ENCODE assay signal across 25 cellular contexts in the genomic region with DNA sequence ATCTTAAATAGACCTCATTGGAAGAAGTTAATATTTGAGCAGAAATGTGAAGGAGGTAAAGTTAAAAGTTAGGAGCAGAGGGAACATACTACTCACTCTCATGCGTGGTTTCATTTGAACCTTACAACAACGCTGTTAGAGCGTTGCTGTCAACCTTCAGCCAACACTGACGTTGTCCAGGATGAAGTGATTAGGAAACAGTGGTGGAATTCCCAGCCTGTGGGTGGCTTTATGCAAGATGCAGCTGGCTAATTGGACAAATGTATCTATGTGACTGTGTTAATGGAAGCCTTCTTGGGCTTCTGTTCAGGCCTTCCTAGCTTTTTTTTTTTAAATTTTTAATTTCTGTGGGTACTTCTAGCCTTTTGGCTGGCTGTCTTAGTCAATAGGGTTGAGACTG. TPM values are rescaled to one million over a fixed set of nuclear protein-coding genes. Genes with fewer than 3 reads are reported as not detected.
DNase-seq lines count a peak whose midpoint lies in the region; ATAC-seq and TF ChIP-seq lines count a peak whose summit lies in the region.
"Had no signal": no experiment of that assay in that cellular context is flagged by ENCODE, and none has a peak within 500 bp of the region (broad histone marks: within the 10 kb centered on the region; RNA-seq: fewer than 3 reads in every experiment).

No MANE protein-coding gene starts in this region.

- no peak overlapping the region for H2BK12ac ChIP-seq in trophoblast cell (ENCODE audit: low read length)

- H3K4me1 ChIP-seq in adipocyte (ENCODE audit: control insufficient read depth, insufficient read depth, low read length) = peaks cover 47% of the 10 kb centered on the region
- peaks cover 2 to 42% (median 14%) of the 10 kb centered on the region in 9 donors for H3K4me1 ChIP-seq in heart right ventricle
- peaks cover 0 to 4% of the 10 kb centered on the region in 2 experiments for H3K4me1 ChIP-seq in trophoblast cell (ENCODE audit: control insufficient read depth in 1 of 2, insufficient read depth in 2 of 2, low read length in 2 of 2)
- H3K4me1 ChIP-seq in mesendoderm (ENCODE audit: control insufficient read depth, low read depth, low read length) = peaks cover 3% of the 10 kb centered on the region
- H3K4me1 ChIP-seq: adrenal gland, breast epithelium, esophagus squamous epithelium, Peyer's patch, SJSA1, transverse colon had no signal

- no peaks in the 10 kb centered on the region for H3K27me3 Mint-ChIP-seq in activated T-helper 1 cell treated with anti-CD3 and anti-CD28 coated beads, Interleukin-12 subunit alpha, Interleukin-12 subunit beta, Interleukin-2, Interleukin-4 antibody, amounts not matched to agents 30 ng/mL and 10 ng/mL and 1 ng/mL, durations not matched to agents 14 hours and 24 hours and 36 hours (ENCODE audit: insufficient read depth)

- H3K79me2 ChIP-seq in trophoblast cell (ENCODE audit: control insufficient read depth, insufficient read depth, low read length, poor library complexity) (no peaks in the 10 kb centered on the region), mesendoderm (ENCODE audit: control insufficient read depth, insufficient read depth, low read length) (peaks cover 90% of the 10 kb centered on the region)

- H3K27ac ChIP-seq in heart right ventricle (peak overlapping the region in 3 of 10 donors; percentile 7 to 34 (median 8)), trophoblast cell (ENCODE audit: low read depth, low read length) (no peak overlapping the region), mesendoderm (ENCODE audit: low read depth, low read length) (no peak overlapping the region)
- H3K27ac ChIP-seq: adrenal gland, breast epithelium, esophagus squamous epithelium, HL-60, parathyroid adenoma, Peyer's patch, SJSA1, transverse colon had no signal

- no peak overlapping the region for H4K5ac ChIP-seq in mesendoderm (ENCODE audit: low read length)

- DNase-seq in AG08395 (ENCODE audit: low spot score) = peak; percentile 31
- DNase-seq in adipocyte (ENCODE audit: low read depth) = no peak
- DNase-seq in heart right ventricle = peak in 1 of 2 donors; percentile 53
- DNase-seq in trophoblast cell = peak; percentile 5 to 39
- DNase-seq in mesendoderm = no peak
- DNase-seq in activated T-helper 1 cell treated with anti-CD3 and anti-CD28 coated beads, Interleukin-12 subunit alpha, Interleukin-12 subunit beta, Interleukin-2, Interleukin-4 antibody, amounts not matched to agents 30 ng/mL and 10 ng/mL and 1 ng/mL, durations not matched to agents 14 hours and 24 hours and 36 hours (ENCODE audit: low spot score) = no peak
- DNase-seq in DMS153 (lab: John Stamatoyannopoulos, UW) = no peak
- DNase-seq: activated naive CD4-positive, alpha-beta T cell; activated T-cell treated with anti-CD3 and anti-CD28 coated beads, Interleukin-2, amount 50 U/mL, for 1 hour; adrenal gland; cortex of kidney; esophagus squamous epithelium; NCI-H1694; NCI-H2171 treated with DMSO at 0.1 percent for 48 hours; NCI-H526; Peyer's patch; stimulated activated CD8-positive, alpha-beta memory T cell treated with anti-CD3 and anti-CD28 coated beads, Interleukin-4, amount 100 ng/mL, for 48 hours; transverse colon had no signal

- H3K18ac ChIP-seq in trophoblast cell (ENCODE audit: low read length) (no peak overlapping the region), mesendoderm (ENCODE audit: low read length) (no peak overlapping the region)

- H2BK120ac ChIP-seq in trophoblast cell (ENCODE audit: insufficient read depth, low read length, poor library complexity) (no peak overlapping the region), mesendoderm (ENCODE audit: low read depth, low read length) (no peak overlapping the region)

- H3K9ac ChIP-seq in adipocyte (ENCODE audit: low read length) (no peak overlapping the region), trophoblast cell (ENCODE audit: low read length) (no peak overlapping the region), mesendoderm (ENCODE audit: low read length) (no peak overlapping the region)
- H3K9ac ChIP-seq: parathyroid adenoma had no signal

- no peak overlapping the region for H2AFZ ChIP-seq in trophoblast cell (ENCODE audit: insufficient read depth, low read length, poor library complexity)
- H2AFZ ChIP-seq: parathyroid adenoma had no signal

- H4K91ac ChIP-seq in trophoblast cell (ENCODE audit: low read depth, low read length) = no peak overlapping the region

- no peak overlapping the region for H3K56ac ChIP-seq in mesendoderm (ENCODE audit: low read length)

- no peak overlapping the region for H4K12ac ChIP-seq in trophoblast cell (ENCODE audit: low read depth, low read length)

- H3K14ac ChIP-seq in trophoblast cell (ENCODE audit: low read length) = no peak overlapping the region

- H3K27me3 ChIP-seq in adipocyte (replicated peaks; ENCODE audit: control insufficient read depth, insufficient read depth, low read length) (no peaks in the 10 kb centered on the region), heart right ventricle (no peaks in the 10 kb centered on the region), trophoblast cell (ENCODE audit: insufficient read depth, low read length) (no peaks in the 10 kb centered on the region), mesendoderm (ENCODE audit: insufficient read depth, low read length, poor library complexity) (no peaks in the 10 kb centered on the region)
- H3K27me3 ChIP-seq: adrenal gland, breast epithelium, esophagus squamous epithelium, Peyer's patch, SJSA1, transverse colon had no signal

- H2AK5ac ChIP-seq in trophoblast cell (ENCODE audit: low read length) (no peak overlapping the region), mesendoderm (ENCODE audit: low read length) (no peak overlapping the region)

- no peaks in the 10 kb centered on the region for H3K79me1 ChIP-seq in trophoblast cell (ENCODE audit: low read length)
- peaks cover 42% of the 10 kb centered on the region for H3K79me1 ChIP-seq in mesendoderm (ENCODE audit: low read length)

- H3K4me2 ChIP-seq in trophoblast cell (ENCODE audit: low read length) = no peak overlapping the region
- H3K4me2 ChIP-seq in mesendoderm (ENCODE audit: low read length) = no peak overlapping the region

- H3K4me1 Mint-ChIP-seq in activated T-helper 1 cell treated with anti-CD3 and anti-CD28 coated beads, Interleukin-12 subunit alpha, Interleukin-12 subunit beta, Interleukin-2, Interleukin-4 antibody, amounts not matched to agents 30 ng/mL and 10 ng/mL and 1 ng/mL, durations not matched to agents 14 hours and 24 hours and 36 hours (ENCODE audit: low read depth) = no peaks in the 10 kb centered on the region

- H3K9me3 Mint-ChIP-seq in activated T-helper 1 cell treated with anti-CD3 and anti-CD28 coated beads, Interleukin-12 subunit alpha, Interleukin-12 subunit beta, Interleukin-2, Interleukin-4 antibody, amounts not matched to agents 30 ng/mL and 10 ng/mL and 1 ng/mL, durations not matched to agents 14 hours and 24 hours and 36 hours = no peaks in the 10 kb centered on the region
- H3K9me3 Mint-ChIP-seq: neural crest cell had no signal

- 31 to 47% methylated on average over 4 of the region's 4 CpGs for WGBS in heart right ventricle, 2 donors
- no CpG with 5 or more reads among the region's 4 CpGs for WGBS in trophoblast cell (ENCODE audit: extremely low coverage, insufficient coverage, insufficient read length)
- WGBS in mesendoderm (ENCODE audit: extremely low coverage, insufficient coverage, low lambda C conversion rate) = no CpG with 5 or more reads among the region's 4 CpGs

- H3K36me3 Mint-ChIP-seq in activated T-helper 1 cell treated with anti-CD3 and anti-CD28 coated beads, Interleukin-12 subunit alpha, Interleukin-12 subunit beta, Interleukin-2, Interleukin-4 antibody, amounts not matched to agents 30 ng/mL and 10 ng/mL and 1 ng/mL, durations not matched to agents 14 hours and 24 hours and 36 hours (ENCODE audit: low read depth) = no peaks in the 10 kb centered on the region

- no peak overlapping the region for H4K8ac ChIP-seq in trophoblast cell (ENCODE audit: low read depth, low read length)
- no peak overlapping the region for H4K8ac ChIP-seq in mesendoderm (ENCODE audit: low read depth, low read length)

- no peak overlapping the region for H2BK15ac ChIP-seq in mesendoderm (replicated peaks; ENCODE audit: low read depth)

- H3K4me3 ChIP-seq in adipocyte (ENCODE audit: low read length) = peak overlapping the region; percentile 14
- no peak overlapping the region for H3K4me3 ChIP-seq in heart right ventricle
- no peak overlapping the region for H3K4me3 ChIP-seq in trophoblast cell (ENCODE audit: low read depth, low read length)
- no peak overlapping the region for H3K4me3 ChIP-seq in mesendoderm (ENCODE audit: low read length)
- H3K4me3 ChIP-seq: adrenal gland, breast epithelium, esophagus squamous epithelium, Peyer's patch, SJSA1, transverse colon had no signal

- H3K4me3 Mint-ChIP-seq in activated T-helper 1 cell treated with anti-CD3 and anti-CD28 coated beads, Interleukin-12 subunit alpha, Interleukin-12 subunit beta, Interleukin-2, Interleukin-4 antibody, amounts not matched to agents 30 ng/mL and 10 ng/mL and 1 ng/mL, durations not matched to agents 14 hours and 24 hours and 36 hours = no peak overlapping the region
- H3K4me3 Mint-ChIP-seq: neural crest cell; T-helper 1 cell treated with Interleukin-12 subunit alpha and Interleukin-12 subunit beta and Interleukin-4 antibody, amounts not matched to agents 30 μg/mL and 1 μg/mL, for 36 hours had no signal

- H3K36me3 ChIP-seq in adipocyte (ENCODE audit: control insufficient read depth, insufficient read depth, low read length, severe bottlenecking) (peaks cover 13% of the 10 kb centered on the region), heart right ventricle (peaks cover 0 to 20% (median 0%) of the 10 kb centered on the region in 9 donors), trophoblast cell (ENCODE audit: control insufficient read depth in 1 of 2, insufficient read depth in 2 of 2, low read length in 2 of 2) (peaks cover 0 to 5% of the 10 kb centered on the region in 2 experiments), mesendoderm (ENCODE audit: control insufficient read depth, insufficient read depth, low read length) (no peaks in the 10 kb centered on the region)
- H3K36me3 ChIP-seq: adrenal gland, breast epithelium, esophagus squamous epithelium, SJSA1, transverse colon had no signal

- no peak overlapping the region for H2BK5ac ChIP-seq in trophoblast cell (ENCODE audit: low read depth, low read length, poor library complexity)
- no peak overlapping the region for H2BK5ac ChIP-seq in mesendoderm (ENCODE audit: low read length)

- H3K27ac Mint-ChIP-seq in activated T-helper 1 cell treated with anti-CD3 and anti-CD28 coated beads, Interleukin-12 subunit alpha, Interleukin-12 subunit beta, Interleukin-2, Interleukin-4 antibody, amounts not matched to agents 30 ng/mL and 10 ng/mL and 1 ng/mL, durations not matched to agents 14 hours and 24 hours and 36 hours = no peak overlapping the region
- H3K27ac Mint-ChIP-seq: T-helper 1 cell treated with Interleukin-12 subunit alpha and Interleukin-12 subunit beta and Interleukin-4 antibody, amounts not matched to agents 30 μg/mL and 1 μg/mL, for 36 hours had no signal

- ATAC-seq in heart right ventricle = peak; percentile 70 to 94 (median 82)
- no peak for ATAC-seq in HG02870 (IDR thresholded peaks at IDR 0.05; ENCODE audit: unreplicated experiment)

- H3K23ac ChIP-seq in trophoblast cell (ENCODE audit: low read length) = no peak overlapping the region
- H3K23ac ChIP-seq in mesendoderm (ENCODE audit: low read length) = no peak overlapping the region

- TF ChIP-seq CTCF in heart right ventricle (IDR thresholded peaks at IDR 0.05) = no peak

- H3K9me3 ChIP-seq in adipocyte (ENCODE audit: control insufficient read depth, low read length) (no peaks in the 10 kb centered on the region), heart right ventricle (peaks cover 0 to 7% (median 0%) of the 10 kb centered on the region in 11 donors), trophoblast cell (ENCODE audit: insufficient read depth, low read depth, low read length) (peaks cover 3% of the 10 kb centered on the region)
- H3K9me3 ChIP-seq: adrenal gland, breast epithelium, esophagus squamous epithelium, Peyer's patch, SJSA1, transverse colon had no signal

- H3K4ac ChIP-seq in trophoblast cell (ENCODE audit: low read depth, low read length) (no peak overlapping the region), mesendoderm (ENCODE audit: low read depth, low read length) (no peak overlapping the region)

- intact Hi-C loops in heart right ventricle (cut with DNase I) = no loop called here
- intact Hi-C loops in activated T-helper 1 cell treated with anti-CD3 and anti-CD28 coated beads, Interleukin-12 subunit alpha, Interleukin-12 subunit beta, Interleukin-2, Interleukin-4 antibody, amounts not matched to agents 30 ng/mL and 10 ng/mL and 1 ng/mL, durations not matched to agents 14 hours and 24 hours and 36 hours (cut with micrococcal nuclease) = no loop called here

RNA-seq across cellular contexts. Expression of a gene that starts 40.5 kb away (rescaled TPM):
- 10 to 100 TPM; 25.8 to 38.3 (median 33.1) TPM for total RNA-seq in heart right ventricle
- 10 to 100 TPM; 10.1 to 10.5 TPM for polyA plus RNA-seq in heart right ventricle
- polyA plus RNA-seq in trophoblast cell (2013) = 11.0 and 11.9 TPM in 2 replicates
- polyA plus RNA-seq in mesendoderm (2013, experiment 1 of 2) = 52.1 TPM
- polyA plus RNA-seq in mesendoderm (2013, experiment 2 of 2) = 49.8 TPM
- 3.7 and 4.4 TPM in 2 replicates for total RNA-seq in activated T-helper 1 cell treated with anti-CD3 and anti-CD28 coated beads, Interleukin-12 subunit alpha, Interleukin-12 subunit beta, Interleukin-2, Interleukin-4 antibody, amounts not matched to agents 30 ng/mL and 10 ng/mL and 1 ng/mL, durations not matched to agents 14 hours and 24 hours and 36 hours

Comparison
In these comparisons a context has a peak if more than half of its experiments do, and no peak if none do; other contexts are left out.
1. DNase-seq: peak in AG08395 (single experiment) and trophoblast cell (2 of 2); none in adipocyte (single experiment), mesendoderm (single experiment), activated T-helper 1 cell treated with anti-CD3 and anti-CD28 coated beads, Interleukin-12 subunit alpha, Interleukin-12 subunit beta, Interleukin-2, Interleukin-4 antibody, amounts not matched to agents 30 ng/mL and 10 ng/mL and 1 ng/mL, durations not matched to agents 14 hours and 24 hours and 36 hours (single experiment) and DMS153 (single experiment).